ENCODE assay signal across 20 cellular contexts in genomic region chr15:70910958-70911357, GRCh38. TPM values are rescaled to one million over a fixed set of nuclear protein-coding genes. Genes with fewer than 3 reads are reported as not detected.
DNase-seq lines count a peak whose midpoint lies in the region; ATAC-seq and TF ChIP-seq lines count a peak whose summit lies in the region.
"Had no signal": no experiment of that assay in that cellular context is flagged by ENCODE, and none has a peak within 500 bp of the region (broad histone marks: within the 10 kb centered on the region; RNA-seq: fewer than 3 reads in every experiment).

No MANE protein-coding gene starts in this region.

- 74% methylated on average over 1 of the region's 1 CpG for whole genome bisulfite sequencing in right cardiac atrium

- peak overlapping the region; percentile 40 for H3K27ac ChIP-seq in cardiac muscle cell
- no peak overlapping the region for H3K27ac ChIP-seq in right cardiac atrium (ENCODE audit: low read length)
- H3K27ac ChIP-seq: 22Rv1, A549, C4-2B, HL-60 had no signal

- H3K4me1 ChIP-seq in cardiac muscle cell (ENCODE audit: low read depth) (peaks cover 10% of the 10 kb centered on the region), right cardiac atrium (ENCODE audit: control insufficient read depth, insufficient read depth, low read length) (no peaks in the 10 kb centered on the region)
- H3K4me1 ChIP-seq: Caco-2 had no signal

- DNase-seq in cardiac muscle cell (ENCODE audit: low read depth in 1 of 2, low spot score in 1 of 2) (peak in 1 of 2 donors; percentile 63), right cardiac atrium (no peak), OCI-M1 (lab: John Stamatoyannopoulos, UW) (peak; percentile 23), astrocyte of the hippocampus (ENCODE audit: low read depth, low spot score) (peak; percentile 4), SHP77 treated with DMSO at 0.1 percent for 48 hours (lab: John Stamatoyannopoulos, UW) (no peak), SW480 (ENCODE audit: low spot score) (no peak)
- DNase-seq: AML-193; Caco-2; CD4-positive, alpha-beta T cell; DMS79; GDM1; GOT3; H7; HFFc6 had no signal

- H3K36me3 ChIP-seq in cardiac muscle cell: no peaks in the 10 kb centered on the region

- intact Hi-C loops in right cardiac atrium (cut with DNase I): no loop called here

- no peak for ATAC-seq in right cardiac atrium
- ATAC-seq in GM18519 (IDR thresholded peaks at IDR 0.05; ENCODE audit: low FRiP score, unreplicated experiment): no peak
- ATAC-seq: A549, HCT116 had no signal

- TF ChIP-seq CTCF in cardiac muscle cell (IDR thresholded peaks at IDR 0.05; ENCODE audit: low read depth, low read length): no peak

- H3K9me3 ChIP-seq in cardiac muscle cell (ENCODE audit: low read depth) (no peaks in the 10 kb centered on the region), right cardiac atrium (ENCODE audit: control insufficient read depth, low read length) (peaks cover 6% of the 10 kb centered on the region)

- H3K27me3 ChIP-seq in cardiac muscle cell (no peaks in the 10 kb centered on the region), right cardiac atrium (ENCODE audit: control insufficient read depth, insufficient read depth) (no peaks in the 10 kb centered on the region)

- H3K4me3 ChIP-seq in cardiac muscle cell (no peak overlapping the region), right cardiac atrium (ENCODE audit: low read length) (no peak overlapping the region)
- H3K4me3 ChIP-seq: A549 had no signal

RNA-seq across cellular contexts. Expression of gene LRRC49, which starts 18.3 kb away (rescaled TPM):
- total RNA-seq in cardiac muscle cell: 8.4 and 11.6 TPM in 2 replicates
- polyA plus RNA-seq in cardiac muscle cell: 6.0 and 12.5 TPM in 2 replicates
- 10 to 100 TPM; 41.2 to 53.7 (median 49.4) TPM for total RNA-seq in right cardiac atrium
- polyA plus RNA-seq in right cardiac atrium: 44.7 TPM

RNA-seq across cellular contexts. Expression of gene THAP10, which starts 18.7 kb away (rescaled TPM):
- total RNA-seq in cardiac muscle cell (4.6 and 5.9 TPM in 2 replicates), right cardiac atrium (1 to 10 TPM; 1.8 to 4.9 (median 4.1) TPM)
- polyA plus RNA-seq in cardiac muscle cell (7.8 and 12.1 TPM in 2 replicates), right cardiac atrium (3.2 TPM)
- total RNA-seq: CD4-positive, alpha-beta T cell had no signal

RNA-seq across cellular contexts. Expression of gene LARP6, which starts 57.0 kb away (rescaled TPM):
- total RNA-seq in cardiac muscle cell (39.7 and 45.7 TPM in 2 replicates), right cardiac atrium (10 to 100 TPM; 34.1 to 44.0 (median 38.8) TPM)
- polyA plus RNA-seq in cardiac muscle cell (51.9 and 54.2 TPM in 2 replicates), right cardiac atrium (32.3 TPM)

Comparison
In these comparisons a context has a peak if more than half of its experiments do, and no peak if none do; other contexts are left out.
1. DNase-seq: peak in OCI-M1 (single experiment) and astrocyte of the hippocampus (single experiment); none in right cardiac atrium (0 of 3), SHP77 treated with DMSO at 0.1 percent for 48 hours (single experiment) and SW480 (single experiment).